ENCODE assay signal across 8 cellular contexts in the genomic region with DNA sequence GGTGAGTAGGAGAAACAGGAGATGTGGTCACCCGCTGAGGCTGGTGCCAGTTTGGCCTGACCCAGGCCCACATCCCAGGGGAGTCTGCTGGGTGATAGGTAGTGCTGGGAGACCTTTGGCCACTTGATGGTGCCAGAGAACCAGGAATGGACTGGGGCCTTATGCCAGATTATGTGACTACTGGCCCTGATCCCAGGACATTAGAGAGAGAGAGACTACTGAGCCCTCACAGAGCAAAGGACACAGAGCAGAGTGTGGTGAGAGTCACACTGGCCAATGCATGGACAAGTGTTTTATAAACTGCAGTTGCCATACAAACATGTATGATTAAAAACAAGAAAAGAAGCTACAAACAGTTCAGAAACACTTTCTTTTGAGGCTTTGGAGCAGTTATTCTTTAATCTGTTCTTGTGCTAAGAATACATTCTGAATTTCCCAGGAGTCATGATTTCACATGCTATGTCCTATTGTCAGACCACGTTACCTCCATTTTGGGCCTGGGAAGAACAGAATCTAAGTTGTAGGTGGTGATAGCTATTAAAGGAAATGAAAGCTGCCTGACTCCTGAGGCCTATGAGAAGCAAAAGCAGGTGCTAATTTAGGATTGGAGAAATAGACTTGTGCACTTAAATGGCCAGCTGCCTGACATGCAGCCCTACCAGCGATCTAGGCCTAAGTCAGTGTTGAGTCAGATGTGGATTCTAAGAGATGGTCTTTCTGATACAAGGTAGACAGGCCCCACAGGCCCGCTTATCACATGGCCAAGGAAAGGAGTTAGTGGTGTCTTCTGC. TPM values are rescaled to one million over a fixed set of nuclear protein-coding genes. Genes with fewer than 3 reads are reported as not detected.
DNase-seq lines count a peak whose midpoint lies in the region; ATAC-seq and TF ChIP-seq lines count a peak whose summit lies in the region.

No MANE protein-coding gene starts in this region.

- H3K27ac Mint-ChIP-seq in natural killer cell treated with Interleukin-12 subunit alpha and Interleukin-12 subunit beta and Interleukin-15 and Interleukin-18, amount 100 ng/mL, for 72 hours = no peak overlapping the region

- intact Hi-C loops in upper lobe of right lung (cut with DNase I) = loop anchor here (5.0 kb wide), 1 partner anchor 128 kb away; no protein-coding TSS in a partner anchor

- TF ChIP-seq CTCF in fibroblast of pulmonary artery (IDR thresholded peaks at IDR 0.05; ENCODE audit: low read length, missing control alignments) (peak; percentile 85), upper lobe of right lung (IDR thresholded peaks at IDR 0.05) (peak; percentile 84)

- H3K4me3 ChIP-seq in fibroblast of pulmonary artery (replicated peaks; ENCODE audit: low read depth, low read length) = no peak overlapping the region
- H3K4me3 ChIP-seq in upper lobe of right lung = no peak overlapping the region

- H3K4me3 Mint-ChIP-seq in natural killer cell treated with Interleukin-12 subunit alpha and Interleukin-12 subunit beta and Interleukin-15 and Interleukin-18, amount 100 ng/mL, for 72 hours = no peak overlapping the region

- H3K27me3 Mint-ChIP-seq in natural killer cell treated with Interleukin-12 subunit alpha and Interleukin-12 subunit beta and Interleukin-15 and Interleukin-18, amount 100 ng/mL, for 72 hours = no peaks in the 10 kb centered on the region

- no peaks in the 10 kb centered on the region for H3K27me3 ChIP-seq in upper lobe of right lung

- no peaks in the 10 kb centered on the region for H3K9me3 Mint-ChIP-seq in natural killer cell treated with Interleukin-12 subunit alpha and Interleukin-12 subunit beta and Interleukin-15 and Interleukin-18, amount 100 ng/mL, for 72 hours

- peaks cover 6% of the 10 kb centered on the region for H3K4me1 ChIP-seq in upper lobe of right lung

- ATAC-seq in GM19372 (IDR thresholded peaks at IDR 0.05; ENCODE audit: low read depth, unreplicated experiment) (peak; percentile 67), HG03354 (IDR thresholded peaks at IDR 0.05; ENCODE audit: poor library complexity, severe bottlenecking, unreplicated experiment) (peak; percentile 84), upper lobe of right lung (peak; percentile 99)
- peak; percentile 57 to 78 for ATAC-seq in natural killer cell treated with Interleukin-12 subunit alpha and Interleukin-12 subunit beta and Interleukin-15 and Interleukin-18, amount 100 ng/mL, for 72 hours

- no peaks in the 10 kb centered on the region for H3K4me1 Mint-ChIP-seq in natural killer cell treated with Interleukin-12 subunit alpha and Interleukin-12 subunit beta and Interleukin-15 and Interleukin-18, amount 100 ng/mL, for 72 hours (ENCODE audit: low read depth in 2 of 2)

- H3K9me3 ChIP-seq in upper lobe of right lung = no peaks in the 10 kb centered on the region

- DNase-seq in D341Med (ENCODE audit: low spot score) = peak; percentile 82
- peak; percentile 17 for DNase-seq in NCI-H510A (lab: John Stamatoyannopoulos, UW)
- DNase-seq in activated T-cell treated with anti-CD3 and anti-CD28 coated beads for 24 hours (ENCODE audit: low read depth) = peak; percentile 20
- peak; percentile 79 for DNase-seq in fibroblast of pulmonary artery (ENCODE audit: low read depth)
- no peak for DNase-seq in natural killer cell treated with Interleukin-12 subunit alpha and Interleukin-12 subunit beta and Interleukin-15 and Interleukin-18, amount 100 ng/mL, for 72 hours (ENCODE audit: low spot score)
- DNase-seq in upper lobe of right lung = peak; percentile 66

- H3K27ac ChIP-seq in upper lobe of right lung = no peak overlapping the region

- H3K36me3 Mint-ChIP-seq in natural killer cell treated with Interleukin-12 subunit alpha and Interleukin-12 subunit beta and Interleukin-15 and Interleukin-18, amount 100 ng/mL, for 72 hours = no peaks in the 10 kb centered on the region

- H3K36me3 ChIP-seq in upper lobe of right lung = peaks cover 20% of the 10 kb centered on the region

RNA-seq across cellular contexts. Expression of gene TMOD1, which starts 32.6 kb away (rescaled TPM):
- 1 to 10 TPM; 1.1 to 2.1 TPM for total RNA-seq in natural killer cell treated with Interleukin-12 subunit alpha and Interleukin-12 subunit beta and Interleukin-15 and Interleukin-18, amount 100 ng/mL, for 72 hours
- total RNA-seq in upper lobe of right lung = 11.3 TPM

RNA-seq across cellular contexts. Expression of gene TDRD7, which starts 57.0 kb away (rescaled TPM):
- total RNA-seq in natural killer cell treated with Interleukin-12 subunit alpha and Interleukin-12 subunit beta and Interleukin-15 and Interleukin-18, amount 100 ng/mL, for 72 hours = 10 to 100 TPM in 1 of 2 donors, 1 to 10 TPM in 1; 4.5 to 10.3 TPM
- total RNA-seq in upper lobe of right lung = 18.2 TPM
